Comparison of ENCODE assay signal across 15 cellular contexts in genomic region chr1:217191441-217191840, GRCh38.
A peak's percentile ranks its signal among the peaks of the same experiment; 100 is the strongest.
DNase-seq lines count a peak whose midpoint lies in the region; ATAC-seq and TF ChIP-seq lines count a peak whose summit lies in the region.
"Had no signal": no experiment of that assay in that cellular context is flagged by ENCODE, and none has a peak within 500 bp of the region (broad histone marks: within the 10 kb centered on the region; RNA-seq: fewer than 3 reads in every experiment).

No MANE protein-coding gene starts in this region.

- H3K79me2 ChIP-seq in mammary epithelial cell (ENCODE audit: insufficient read depth, low read length) (no peaks in the 10 kb centered on the region), hepatocyte (no peaks in the 10 kb centered on the region)

- no peak overlapping the region for H3K4me3 Mint-ChIP-seq in activated CD4-positive, alpha-beta T cell treated with anti-CD3 and anti-CD28 coated beads, Interleukin-2, amount 10 ng/mL, durations not matched to agents 24 days and 14 days
- H3K4me3 Mint-ChIP-seq in activated CD8-positive, alpha-beta memory T cell treated with anti-CD3 and anti-CD28 coated beads, Interleukin-2, amount 10 ng/mL, durations not matched to agents 7 days and 5 days, result no peak overlapping the region

- no TSS peak for BruUV-seq in mammary epithelial cell (replicated peaks; lab: Mats Ljungman, UMichigan)

- H3K27ac ChIP-seq in mammary epithelial cell (ENCODE audit: insufficient read depth, low read depth, low read length), result no peak overlapping the region
- H3K27ac ChIP-seq in hepatocyte, result no peak overlapping the region
- H3K27ac ChIP-seq in stomach, result no peak overlapping the region

- H3K4me1 ChIP-seq in mammary epithelial cell (ENCODE audit: insufficient read depth, low read length) (no peaks in the 10 kb centered on the region), hepatocyte (ENCODE audit: insufficient read depth) (no peaks in the 10 kb centered on the region), stomach (no peaks in the 10 kb centered on the region)

- TF ChIP-seq EP300 in stomach (IDR thresholded peaks at IDR 0.05), result no peak

- no peaks in the 10 kb centered on the region for H3K4me1 Mint-ChIP-seq in activated CD4-positive, alpha-beta T cell treated with anti-CD3 and anti-CD28 coated beads, Interleukin-2, amount 10 ng/mL, durations not matched to agents 24 days and 14 days
- no peaks in the 10 kb centered on the region for H3K4me1 Mint-ChIP-seq in activated CD8-positive, alpha-beta memory T cell treated with anti-CD3 and anti-CD28 coated beads, Interleukin-2, amount 10 ng/mL, durations not matched to agents 7 days and 5 days

- no peak overlapping the region for H3K9ac ChIP-seq in mammary epithelial cell (ENCODE audit: insufficient read depth, low read length)

- H3K36me3 ChIP-seq in mammary epithelial cell (ENCODE audit: insufficient read depth, low read length) (no peaks in the 10 kb centered on the region), hepatocyte (replicated peaks; ENCODE audit: insufficient read depth, low read depth) (no peaks in the 10 kb centered on the region), stomach (no peaks in the 10 kb centered on the region)

- no peaks in the 10 kb centered on the region for H3K9me2 ChIP-seq in hepatocyte (replicated peaks; ENCODE audit: insufficient read depth)

- 72% methylated on average over 2 of the region's 2 CpGs for WGBS in mammary epithelial cell (ENCODE audit: low coverage, missing lambda C conversion rate)
- WGBS in hepatocyte (ENCODE audit: low lambda C conversion rate, missing lambda C conversion rate), result 93% methylated on average over 2 of the region's 2 CpGs
- 66 to 82% (median 79%) methylated on average over 2 of the region's 2 CpGs for WGBS in stomach, 5 donors

- no peaks in the 10 kb centered on the region for H3K9me3 ChIP-seq in mammary epithelial cell (replicated peaks; ENCODE audit: insufficient read depth, low read length)
- no peaks in the 10 kb centered on the region for H3K9me3 ChIP-seq in hepatocyte (ENCODE audit: low read depth)
- H3K9me3 ChIP-seq in stomach, result peaks cover 0 to 4% (median 0%) of the 10 kb centered on the region in 4 donors

- H2AFZ ChIP-seq in mammary epithelial cell (ENCODE audit: low read depth, low read length), result no peak overlapping the region
- no peak overlapping the region for H2AFZ ChIP-seq in hepatocyte

- intact Hi-C loops in mammary epithelial cell (cut with micrococcal nuclease), result no loop called here
- intact Hi-C loops in stomach (cut with DNase I; ENCODE audit: low total_unique reads), result no loop called here
- intact Hi-C loops in activated CD4-positive, alpha-beta T cell treated with anti-CD3 and anti-CD28 coated beads, Interleukin-2, amount 10 ng/mL, durations not matched to agents 24 days and 14 days (cut with micrococcal nuclease), result no loop called here

- no peak for TF ChIP-seq POLR2A in stomach (IDR thresholded peaks at IDR 0.05)

- H3K27ac Mint-ChIP-seq in activated CD4-positive, alpha-beta T cell treated with anti-CD3 and anti-CD28 coated beads, Interleukin-2, amount 10 ng/mL, durations not matched to agents 24 days and 14 days, result no peak overlapping the region
- no peak overlapping the region for H3K27ac Mint-ChIP-seq in activated CD8-positive, alpha-beta memory T cell treated with anti-CD3 and anti-CD28 coated beads, Interleukin-2, amount 10 ng/mL, durations not matched to agents 7 days and 5 days

- H3K27me3 Mint-ChIP-seq in activated CD4-positive, alpha-beta T cell treated with anti-CD3 and anti-CD28 coated beads, Interleukin-2, amount 10 ng/mL, durations not matched to agents 24 days and 14 days, result no peaks in the 10 kb centered on the region
- no peaks in the 10 kb centered on the region for H3K27me3 Mint-ChIP-seq in activated CD8-positive, alpha-beta memory T cell treated with anti-CD3 and anti-CD28 coated beads, Interleukin-2, amount 10 ng/mL, durations not matched to agents 7 days and 5 days

- H3K36me3 Mint-ChIP-seq in activated CD4-positive, alpha-beta T cell treated with anti-CD3 and anti-CD28 coated beads, Interleukin-2, amount 10 ng/mL, durations not matched to agents 24 days and 14 days (ENCODE audit: low read depth), result no peaks in the 10 kb centered on the region
- no peaks in the 10 kb centered on the region for H3K36me3 Mint-ChIP-seq in activated CD8-positive, alpha-beta memory T cell treated with anti-CD3 and anti-CD28 coated beads, Interleukin-2, amount 10 ng/mL, durations not matched to agents 7 days and 5 days

- in situ Hi-C loops in mammary epithelial cell (cut with MboI; ENCODE audit: low sequenced_read_pairs in 2 of 2), result no loop called here

- peaks cover 4% of the 10 kb centered on the region for H3K9me3 Mint-ChIP-seq in activated CD4-positive, alpha-beta T cell treated with anti-CD3 and anti-CD28 coated beads, Interleukin-2, amount 10 ng/mL, durations not matched to agents 24 days and 14 days
- no peaks in the 10 kb centered on the region for H3K9me3 Mint-ChIP-seq in activated CD8-positive, alpha-beta memory T cell treated with anti-CD3 and anti-CD28 coated beads, Interleukin-2, amount 10 ng/mL, durations not matched to agents 7 days and 5 days (ENCODE audit: low read depth)

- dilution Hi-C loops in mammary epithelial cell (cut with HindIII; ENCODE audit: low sequenced_read_pairs), result no loop called here

- no peak for TF ChIP-seq CTCF in mammary epithelial cell (conservative IDR thresholded peaks at IDR 0.05 in 1 of 2, IDR thresholded peaks at IDR 0.05 in 1 of 2; ENCODE audit: extremely low read depth in 1 of 2, insufficient read depth in 1 of 2, low read depth in 1 of 2, low read length in 2 of 2)
- TF ChIP-seq CTCF in hepatocyte (IDR thresholded peaks at IDR 0.05; ENCODE audit: poor library complexity), result no peak
- no peak for TF ChIP-seq CTCF in stomach (IDR thresholded peaks at IDR 0.05)

- DNase-seq in NCI-H2171 treated with DMSO at 0.1 percent for 48 hours (lab: John Stamatoyannopoulos, UW) (peak; percentile 4), NCI-H2171 (lab: John Stamatoyannopoulos, UW) (no peak), mammary epithelial cell (peak; percentile 37), hepatocyte (ENCODE audit: low spot score) (peak; percentile 12), stomach (no peak)
- DNase-seq in activated CD4-positive, alpha-beta T cell treated with anti-CD3 and anti-CD28 coated beads, Interleukin-2, amount 10 ng/mL, durations not matched to agents 24 days and 14 days, result no peak
- DNase-seq in activated CD8-positive, alpha-beta memory T cell treated with anti-CD3 and anti-CD28 coated beads, Interleukin-2, amount 10 ng/mL, durations not matched to agents 7 days and 5 days, result no peak
- DNase-seq: 8988T, ACHN, Calu3, Karpas-422, NCI-H2029, NCI-H2227 treated with DMSO at 0.1 percent for 48 hours, NCI-H526 treated with DMSO at 0.1 percent for 48 hours, SHP77 treated with DMSO at 0.1 percent for 48 hours had no signal

- H3K4me2 ChIP-seq in mammary epithelial cell (ENCODE audit: insufficient read depth, low read depth, low read length) (no peak overlapping the region), hepatocyte (no peak overlapping the region)

- H4K20me1 ChIP-seq in mammary epithelial cell (ENCODE audit: insufficient read depth, low read length) (no peaks in the 10 kb centered on the region), hepatocyte (ENCODE audit: insufficient read depth, poor library complexity, severe bottlenecking) (no peaks in the 10 kb centered on the region)

- ATAC-seq in activated CD8-positive, alpha-beta memory T cell treated with anti-CD3 and anti-CD28 coated beads, Interleukin-2, amount 10 ng/mL, durations not matched to agents 7 days and 5 days, result no peak

- no peaks in the 10 kb centered on the region for H3K27me3 ChIP-seq in mammary epithelial cell (ENCODE audit: insufficient read depth, low read length)
- no peaks in the 10 kb centered on the region for H3K27me3 ChIP-seq in hepatocyte
- H3K27me3 ChIP-seq in stomach, result no peaks in the 10 kb centered on the region

- H3K4me3 ChIP-seq in mammary epithelial cell (replicated peaks in 1 of 3; ENCODE audit: insufficient read depth in 1 of 3, low read depth in 2 of 3, low read length in 3 of 3) (no peak overlapping the region), hepatocyte (no peak overlapping the region), stomach (no peak overlapping the region)

- CTCF ChIA-PET in mammary epithelial cell (lab: Charles Lee; ENCODE audit: low non-redundant PET), result no interaction called here
- CTCF ChIA-PET in activated CD8-positive, alpha-beta memory T cell treated with anti-CD3 and anti-CD28 coated beads, Interleukin-2, amount 10 ng/mL, durations not matched to agents 7 days and 5 days (lab: Charles Lee), result no interaction called here

Comparison
In these comparisons a context has a peak if more than half of its experiments do, and no peak if none do; other contexts are left out.
1. DNase-seq: peak in NCI-H2171 treated with DMSO at 0.1 percent for 48 hours (single experiment), mammary epithelial cell (single experiment) and hepatocyte (single experiment); none in NCI-H2171 (single experiment), stomach (single experiment), activated CD4-positive, alpha-beta T cell treated with anti-CD3 and anti-CD28 coated beads, Interleukin-2, amount 10 ng/mL, durations not matched to agents 24 days and 14 days (single experiment) and activated CD8-positive, alpha-beta memory T cell treated with anti-CD3 and anti-CD28 coated beads, Interleukin-2, amount 10 ng/mL, durations not matched to agents 7 days and 5 days (single experiment).